ENCODE assay signal across 14 cellular contexts in the genomic region with DNA sequence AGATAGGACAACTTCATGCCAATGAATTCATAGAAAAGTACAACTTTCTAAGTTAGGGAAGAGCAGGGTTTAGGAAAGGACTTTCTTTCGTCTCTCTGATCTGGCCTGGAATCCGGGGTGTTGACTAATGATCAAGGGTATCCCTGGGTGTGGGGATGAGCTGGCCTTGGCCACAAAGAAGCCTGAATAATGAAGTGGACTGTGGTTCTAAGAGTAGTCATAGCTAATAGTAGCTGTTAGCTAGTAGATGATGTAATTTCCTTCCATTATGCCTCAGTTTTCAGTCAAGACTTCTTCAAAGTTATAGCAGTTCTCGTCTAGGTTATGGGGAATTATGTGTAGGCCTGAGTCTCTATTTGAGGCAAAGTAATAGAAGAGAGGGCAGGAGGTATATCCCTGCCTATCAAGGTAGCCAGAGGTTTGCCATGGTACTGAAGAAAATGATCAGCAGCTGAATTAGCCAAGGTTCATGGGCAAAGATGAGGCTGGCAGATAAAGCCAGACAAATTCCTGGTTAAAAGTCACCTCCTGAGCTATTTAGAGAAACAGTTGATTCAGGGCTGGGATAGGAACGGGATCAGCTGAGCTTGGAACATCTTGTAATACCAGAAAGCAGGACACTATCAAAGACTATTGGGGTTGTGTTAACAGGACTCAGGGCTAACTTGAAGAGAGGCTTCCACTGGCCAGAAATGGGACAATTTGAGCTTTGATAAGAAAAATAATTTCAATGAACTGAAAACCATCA. TPM values are rescaled to one million over a fixed set of nuclear protein-coding genes. Genes with fewer than 3 reads are reported as not detected.
DNase-seq lines count a peak whose midpoint lies in the region; ATAC-seq, FAIRE-seq and TF ChIP-seq lines count a peak whose summit lies in the region.
"Had no signal": no experiment of that assay in that cellular context is flagged by ENCODE, and none has a peak within 500 bp of the region (broad histone marks: within the 10 kb centered on the region; RNA-seq: fewer than 3 reads in every experiment).

No MANE protein-coding gene starts in this region.

- no peak overlapping the region for H3K4me3 ChIP-seq in PC-9
- no peak overlapping the region for H3K4me3 ChIP-seq in endothelial cell of umbilical vein (replicated peaks in 1 of 3; ENCODE audit: insufficient read depth in 1 of 3, low read depth in 1 of 3, low read length in 3 of 3)
- no peak overlapping the region for H3K4me3 ChIP-seq in small intestine (ENCODE audit: low read depth in 1 of 2, low read length in 2 of 2)
- H3K4me3 ChIP-seq: uterus had no signal

- 81 to 94% (median 82%) methylated on average over 4 of the region's 4 CpGs for WGBS in small intestine, 3 donors

- H3K9me3 ChIP-seq in PC-9 (ENCODE audit: insufficient read depth, low read depth): no peaks in the 10 kb centered on the region
- H3K9me3 ChIP-seq in endothelial cell of umbilical vein (replicated peaks; ENCODE audit: control insufficient read depth, insufficient read depth, low read length): no peaks in the 10 kb centered on the region
- no peaks in the 10 kb centered on the region for H3K9me3 ChIP-seq in small intestine (ENCODE audit: control insufficient read depth, low read depth)
- H3K9me3 ChIP-seq: BE2C, uterus had no signal

- peaks cover 21% of the 10 kb centered on the region for H3F3A ChIP-seq in PC-9 (ENCODE audit: insufficient read depth, low read depth)

- intact Hi-C loops in activated naive CD4-positive, alpha-beta T cell treated with anti-CD3 and anti-CD28 coated beads for 36 hours (cut with micrococcal nuclease): no loop called here
- intact Hi-C loops in PC-9 (cut with micrococcal nuclease; ENCODE audit: unreplicated experiment) (no loop called here), endothelial cell of umbilical vein (cut with micrococcal nuclease) (no loop called here)

- H3K9me2 ChIP-seq in PC-9 (ENCODE audit: insufficient read depth): no peaks in the 10 kb centered on the region

- no peak for ATAC-seq in GM21423 (IDR thresholded peaks at IDR 0.05; ENCODE audit: unreplicated experiment)

- H3K27ac ChIP-seq in PC-9 (peak overlapping the region; percentile 88), endothelial cell of umbilical vein (ENCODE audit: insufficient read depth, low read depth, low read length) (peak overlapping the region; percentile 91), small intestine (ENCODE audit: low read depth in 1 of 2, low read length in 1 of 2) (no peak overlapping the region)
- H3K27ac ChIP-seq: uterus had no signal

- dilution Hi-C loops in endothelial cell of umbilical vein (cut with MboI; ENCODE audit: extremely low pct_ligation_motif_present, low sequenced_read_pairs): no loop called here

- H3K4me2 ChIP-seq in PC-9 (peak overlapping the region; percentile 9), endothelial cell of umbilical vein (ENCODE audit: insufficient read depth, low read length) (no peak overlapping the region)

- no peak overlapping the region for H3K4me3 Mint-ChIP-seq in activated naive CD4-positive, alpha-beta T cell treated with anti-CD3 and anti-CD28 coated beads for 36 hours
- H3K4me3 Mint-ChIP-seq: T-helper 1 cell treated with Interleukin-12 subunit alpha and Interleukin-12 subunit beta and Interleukin-4 antibody, amounts not matched to agents 30 μg/mL and 1 μg/mL, for 36 hours had no signal

- POLR2A ChIA-PET in PC-9 (lab: Charles Lee; ENCODE audit: unreplicated experiment): interaction anchor here (0.7 kb wide), 2 partner anchors 19 to 1232 kb away, joined by 3 to 4 read pairs; no protein-coding TSS in a partner anchor
- POLR2A ChIA-PET in endothelial cell of umbilical vein (lab: Charles Lee): interaction anchor here (0.6 to 1.2 kb wide), 2 partner anchors 15 to 26 kb away, joined by 3 to 4 read pairs; no protein-coding TSS in a partner anchor

- peak; percentile 89 for FAIRE-seq in endothelial cell of umbilical vein (lab: Jason Lieb, UNC)
- no peak for FAIRE-seq in small intestine (lab: Jason Lieb, UNC)
- FAIRE-seq: colon had no signal

- peak overlapping the region; percentile 44 for H3K9ac ChIP-seq in endothelial cell of umbilical vein (replicated peaks; ENCODE audit: extremely low read depth, insufficient read depth, low read length)

- CTCF ChIA-PET in activated naive CD4-positive, alpha-beta T cell treated with anti-CD3 and anti-CD28 coated beads for 36 hours (lab: Charles Lee): interaction anchor here (0.6 to 1.1 kb wide), 3 partner anchors 15 to 465 kb away, joined by 3 to 8 read pairs (median 4); no protein-coding TSS in a partner anchor
- CTCF ChIA-PET in PC-9 (lab: Charles Lee): interaction anchor here (1.1 kb wide), 1 partner anchor 15 kb away, joined by 12 read pairs; no protein-coding TSS in a partner anchor
- CTCF ChIA-PET in endothelial cell of umbilical vein (lab: Charles Lee): interaction anchor here (0.7 to 2.7 kb wide), 6 partner anchors 9 to 98 kb away, joined by 3 to 46 read pairs (median 7); no protein-coding TSS in a partner anchor

- H3K27me3 Mint-ChIP-seq in activated naive CD4-positive, alpha-beta T cell treated with anti-CD3 and anti-CD28 coated beads for 36 hours (ENCODE audit: low read depth): no peaks in the 10 kb centered on the region

- H3K27me3 ChIP-seq in PC-9 (ENCODE audit: insufficient read depth, low read depth) (no peaks in the 10 kb centered on the region), endothelial cell of umbilical vein (ENCODE audit: control insufficient read depth in 2 of 2, insufficient read depth in 2 of 2, low read length in 2 of 2) (no peaks in the 10 kb centered on the region), small intestine (ENCODE audit: control insufficient read depth in 2 of 2, insufficient read depth in 2 of 2, low read length in 2 of 2) (no peaks in the 10 kb centered on the region)
- H3K27me3 ChIP-seq: BE2C, uterus had no signal

- peaks cover 9% of the 10 kb centered on the region for H3K4me1 Mint-ChIP-seq in activated naive CD4-positive, alpha-beta T cell treated with anti-CD3 and anti-CD28 coated beads for 36 hours (ENCODE audit: low read depth)

- H2AFZ ChIP-seq in PC-9 (0 out of 2 replicates have a peak overlapping the region, but pooled peaks have one; percentile 1), endothelial cell of umbilical vein (ENCODE audit: low read depth, low read length) (peak overlapping the region; percentile 53)

- peak overlapping the region; percentile 63 for H3K27ac Mint-ChIP-seq in activated naive CD4-positive, alpha-beta T cell treated with anti-CD3 and anti-CD28 coated beads for 36 hours
- H3K27ac Mint-ChIP-seq: T-helper 1 cell treated with Interleukin-12 subunit alpha and Interleukin-12 subunit beta and Interleukin-4 antibody, amounts not matched to agents 30 μg/mL and 1 μg/mL, for 36 hours had no signal

- peaks cover 10% of the 10 kb centered on the region for H3K36me3 Mint-ChIP-seq in activated naive CD4-positive, alpha-beta T cell treated with anti-CD3 and anti-CD28 coated beads for 36 hours (ENCODE audit: low read depth)

- peaks cover under 1% of the 10 kb centered on the region; the same call in 1 of the 2 replicates for H3K36me3 ChIP-seq in PC-9 (ENCODE audit: low read depth)
- peaks cover 4 to 7% of the 10 kb centered on the region in 2 experiments for H3K36me3 ChIP-seq in endothelial cell of umbilical vein (ENCODE audit: control insufficient read depth in 2 of 2, extremely low read depth in 1 of 2, insufficient read depth in 2 of 2, low read length in 2 of 2)
- H3K36me3 ChIP-seq in small intestine (ENCODE audit: control insufficient read depth in 2 of 2, insufficient read depth in 2 of 2, low read length in 2 of 2): peaks cover 0 to 9% of the 10 kb centered on the region in 2 donors
- H3K36me3 ChIP-seq: BE2C, uterus had no signal

- no peaks in the 10 kb centered on the region for H4K20me1 ChIP-seq in PC-9 (ENCODE audit: insufficient read depth)
- no peaks in the 10 kb centered on the region for H4K20me1 ChIP-seq in endothelial cell of umbilical vein (replicated peaks; ENCODE audit: control insufficient read depth, extremely low read depth, insufficient read depth, low read length)

- no peaks in the 10 kb centered on the region for H3K9me1 ChIP-seq in endothelial cell of umbilical vein (replicated peaks; ENCODE audit: control insufficient read depth, extremely low read depth, insufficient read depth, low read length)

- H3K4me1 ChIP-seq in PC-9 (replicated peaks; ENCODE audit: insufficient read depth) (peaks cover 33% of the 10 kb centered on the region), endothelial cell of umbilical vein (ENCODE audit: control insufficient read depth, extremely low read depth, insufficient read depth, low read length) (peaks cover 16% of the 10 kb centered on the region), small intestine (ENCODE audit: control insufficient read depth in 2 of 2, insufficient read depth in 1 of 2, low read depth in 1 of 2, low read length in 1 of 2) (no peaks in the 10 kb centered on the region)
- H3K4me1 ChIP-seq: BE2C, uterus had no signal

- H3K9me3 Mint-ChIP-seq in activated naive CD4-positive, alpha-beta T cell treated with anti-CD3 and anti-CD28 coated beads for 36 hours: no peaks in the 10 kb centered on the region
- H3K9me3 Mint-ChIP-seq: T-helper 1 cell treated with Interleukin-12 subunit alpha and Interleukin-12 subunit beta and Interleukin-4 antibody, amounts not matched to agents 30 μg/mL and 1 μg/mL, for 36 hours had no signal

- no peak for DNase-seq in activated naive CD4-positive, alpha-beta T cell treated with anti-CD3 and anti-CD28 coated beads for 36 hours
- DNase-seq in activated naive CD4-positive, alpha-beta T cell treated with Interleukin-2 at 50 U/mL for 16 hours: no peak
- DNase-seq in PC-9 (no peak), endothelial cell of umbilical vein (ENCODE audit: low read depth, low spot score) (peak; percentile 62), renal cortical epithelial cell (ENCODE audit: low read depth) (peak; percentile 84), small intestine (no peak), NCI-H1694 treated with DMSO at 0.1 percent for 48 hours (lab: John Stamatoyannopoulos, UW) (no peak)
- DNase-seq: BE2C, NCI-H510A treated with DMSO at 0.1 percent for 48 hours, occipital lobe, uterus had no signal

- TF ChIP-seq CTCF in PC-9 (conservative IDR thresholded peaks at IDR 0.05): no peak
- no peak for TF ChIP-seq CTCF in endothelial cell of umbilical vein (IDR thresholded peaks at IDR 0.05; ENCODE audit: extremely low read depth in 1 of 2, insufficient read depth in 1 of 2, low read depth in 1 of 2, low read length in 2 of 2)

- H3K79me2 ChIP-seq in PC-9 (ENCODE audit: low read depth) (no peaks in the 10 kb centered on the region), endothelial cell of umbilical vein (ENCODE audit: control insufficient read depth, insufficient read depth, low read length) (no peaks in the 10 kb centered on the region)

- BruUV-seq in PC-9 (replicated peaks; lab: Mats Ljungman, UMichigan): no TSS peak
- TSS peak; percentile 99 for BruUV-seq in endothelial cell of umbilical vein (replicated peaks; lab: Mats Ljungman, UMichigan)

- TF ChIP-seq POLR2A in endothelial cell of umbilical vein (IDR thresholded peaks at IDR 0.05; ENCODE audit: low read depth, low read length): no peak

RNA-seq across cellular contexts. Expression of a gene that starts 18.7 kb away (rescaled TPM):
- 10 to 100 TPM; 49.6 to 51.7 TPM for total RNA-seq in activated naive CD4-positive, alpha-beta T cell treated with anti-CD3 and anti-CD28 coated beads for 36 hours
- total RNA-seq in PC-9 (2021): 51.0 and 51.9 TPM in 2 replicates
- 88.3 and 89.0 TPM in 2 replicates for total RNA-seq in endothelial cell of umbilical vein
- 103 and 104 TPM in 2 replicates for polyA plus RNA-seq in endothelial cell of umbilical vein
- polyA plus RNA-seq in endothelial cell of umbilical vein (2011; cell fraction: cytosol; rRNA removed): 85.0 and 88.2 TPM in 2 replicates
- polyA plus RNA-seq in endothelial cell of umbilical vein (2011; cell fraction: nucleus; rRNA removed): 171 and 185 TPM in 2 replicates
- polyA plus RNA-seq in endothelial cell of umbilical vein (2012): 88.8 and 90.4 TPM in 2 replicates
- 120 and 131 TPM in 2 replicates for polyA minus RNA-seq in endothelial cell of umbilical vein
- 43.6 TPM for polyA minus RNA-seq in endothelial cell of umbilical vein (2011; cell fraction: cytosol; rRNA and poly(A)+ RNA removed)
- 51.8 and 70.5 TPM in 2 replicates for polyA minus RNA-seq in endothelial cell of umbilical vein (2011; cell fraction: nucleus; rRNA and poly(A)+ RNA removed)
- total RNA-seq in renal cortical epithelial cell: 82.0 and 93.3 TPM in 2 replicates
- 10 to 100 TPM; 32.4 to 45.2 (median 39.2) TPM for polyA plus RNA-seq in small intestine

RNA-seq across cellular contexts. Expression of a gene that starts 35.8 kb away (rescaled TPM):
- total RNA-seq in activated naive CD4-positive, alpha-beta T cell treated with anti-CD3 and anti-CD28 coated beads for 36 hours: 10 to 100 TPM; 15.5 to 15.8 TPM
- total RNA-seq in PC-9 (2021) (28.6 and 34.9 TPM in 2 replicates), endothelial cell of umbilical vein (37.5 and 39.5 TPM in 2 replicates), renal cortical epithelial cell (51.9 and 78.1 TPM in 2 replicates)
- polyA plus RNA-seq in endothelial cell of umbilical vein (29.1 and 30.1 TPM in 2 replicates), small intestine (10 to 100 TPM; 17.0 to 26.2 (median 21.0) TPM)
- polyA plus RNA-seq in endothelial cell of umbilical vein (2011; cell fraction: cytosol; rRNA removed): 33.9 and 35.0 TPM in 2 replicates
- polyA plus RNA-seq in endothelial cell of umbilical vein (2011; cell fraction: nucleus; rRNA removed): 23.0 and 25.4 TPM in 2 replicates
- polyA plus RNA-seq in endothelial cell of umbilical vein (2012): 46.6 and 49.7 TPM in 2 replicates
- polyA minus RNA-seq in endothelial cell of umbilical vein: 22.1 and 23.2 TPM in 2 replicates
- polyA minus RNA-seq in endothelial cell of umbilical vein (2011; cell fraction: cytosol; rRNA and poly(A)+ RNA removed): 12.5 TPM
- 5.7 and 5.9 TPM in 2 replicates for polyA minus RNA-seq in endothelial cell of umbilical vein (2011; cell fraction: nucleus; rRNA and poly(A)+ RNA removed)

Comparison
In these comparisons a context has a peak if more than half of its experiments do, and no peak if none do; other contexts are left out.
1. DNase-seq: peak in endothelial cell of umbilical vein (single experiment) and renal cortical epithelial cell (single experiment); none in activated naive CD4-positive, alpha-beta T cell treated with anti-CD3 and anti-CD28 coated beads for 36 hours (single experiment), activated naive CD4-positive, alpha-beta T cell treated with Interleukin-2 at 50 U/mL for 16 hours (single experiment), PC-9 (0 of 2), small intestine (single experiment) and NCI-H1694 treated with DMSO at 0.1 percent for 48 hours (single experiment).
2. H3K27ac ChIP-seq: peak in PC-9 (single experiment) and endothelial cell of umbilical vein (single experiment); none in small intestine (0 of 2).